In genomic region chr3:138914870-138915502, GRCh38 we compare ENCODE assay signal across 1 cellular context.
TF ChIP-seq lines count a peak whose summit lies in the region.

No MANE protein-coding gene starts in this region.

TF ChIP-seq in K562, 482 proteins besides CTCF, POLR2A, EP300 and RAD21 (continued from another document and continues in another):
- no peak for TF ChIP-seq ELF4 (CRISPR knock-in tag; IDR thresholded peaks at IDR 0.05)
- TF ChIP-seq LCOR (CRISPR knock-in tag; IDR thresholded peaks at IDR 0.05): no peak; the same call in 1 of the 2 replicates
- TF ChIP-seq MCM5 (IDR thresholded peaks at IDR 0.05; ENCODE audit: low read depth): no peak
- TF ChIP-seq NR2C2 (CRISPR knock-in tag; IDR thresholded peaks at IDR 0.05): no peak
- no peak for TF ChIP-seq NR2C2 (tag; IDR thresholded peaks at IDR 0.05)
- TF ChIP-seq ZNF717 (CRISPR knock-in tag; IDR thresholded peaks at IDR 0.05): no peak
- TF ChIP-seq FOXJ2 (tag; IDR thresholded peaks at IDR 0.05): 0 out of 2 replicates have a peak, but pooled peaks have one; percentile 14
- TF ChIP-seq RBFOX2 (IDR thresholded peaks at IDR 0.05; ENCODE audit: low read depth, low read length): no peak
- no peak for TF ChIP-seq HNRNPH1 (optimal IDR thresholded peaks at IDR 0.05; ENCODE audit: low read depth, low read length)
- no peak for TF ChIP-seq NR3C1 (CRISPR knock-in tag; IDR thresholded peaks at IDR 0.05)
- TF ChIP-seq ERF (CRISPR knock-in tag; IDR thresholded peaks at IDR 0.05): peak; percentile 86; the same call in 1 of the 2 replicates
- no peak for TF ChIP-seq SETDB1 (IDR thresholded peaks at IDR 0.05; ENCODE audit: low read length)
- no peak for TF ChIP-seq POLR2B (IDR thresholded peaks at IDR 0.05; ENCODE audit: low read depth, partially characterized antibody)
- TF ChIP-seq RBBP5 (IDR thresholded peaks at IDR 0.05; ENCODE audit: borderline replicate concordance, insufficient read depth, low read length, poor library complexity, severe bottlenecking): no peak
- no peak for TF ChIP-seq ZNF695 (CRISPR knock-in tag; IDR thresholded peaks at IDR 0.05)
- no peak for TF ChIP-seq AFF4 (CRISPR knock-in tag; IDR thresholded peaks at IDR 0.05)
- TF ChIP-seq HDAC1 (IDR thresholded peaks at IDR 0.05): peak in 1 of 2 experiments; percentile 77; a peak in 2 of 4 replicates
- TF ChIP-seq THRAP3 (IDR thresholded peaks at IDR 0.05; ENCODE audit: borderline replicate concordance): no peak
- TF ChIP-seq ZNF780A (CRISPR knock-in tag; IDR thresholded peaks at IDR 0.05): no peak
- TF ChIP-seq GABPB1 (CRISPR knock-in tag; IDR thresholded peaks at IDR 0.05): no peak
- TF ChIP-seq NCOA1 (IDR thresholded peaks at IDR 0.05; ENCODE audit: low read depth): no peak
- TF ChIP-seq POLR3G (IDR thresholded peaks at IDR 0.05; ENCODE audit: extremely low read depth, insufficient read length, insufficient replicate concordance): no peak
- TF ChIP-seq PHF8 (IDR thresholded peaks at IDR 0.05; ENCODE audit: borderline replicate concordance, low read length): peak; percentile 25; the same call in 1 of the 2 replicates
- peak; percentile 70 for TF ChIP-seq ATF3 (IDR thresholded peaks at IDR 0.05)
- TF ChIP-seq ATF3 (CRISPR knock-in tag; conservative IDR thresholded peaks at IDR 0.05): no peak
- TF ChIP-seq CHD1 (IDR thresholded peaks at IDR 0.05; ENCODE audit: low read length): no peak
- TF ChIP-seq GABPA (tag; conservative IDR thresholded peaks at IDR 0.05; ENCODE audit: low read depth): no peak
- TF ChIP-seq RBM34 (IDR thresholded peaks at IDR 0.05; ENCODE audit: borderline replicate concordance, insufficient read depth, low read length): no peak
- TF ChIP-seq CBFB (CRISPR knock-in tag; IDR thresholded peaks at IDR 0.05): 0 out of 2 replicates have a peak, but pooled peaks have one; percentile 6
- no peak for TF ChIP-seq ZBTB49 (CRISPR knock-in tag; IDR thresholded peaks at IDR 0.05; ENCODE audit: borderline replicate concordance)
- no peak for TF ChIP-seq NRF1 (conservative IDR thresholded peaks at IDR 0.05 in 1 of 2, IDR thresholded peaks at IDR 0.05 in 1 of 2)
- no peak for TF ChIP-seq SP1 (CRISPR knock-in tag; IDR thresholded peaks at IDR 0.05)
- TF ChIP-seq GTF2F1 (IDR thresholded peaks at IDR 0.05; ENCODE audit: low read depth, low read length): no peak
- no peak for TF ChIP-seq ETS2 (tag; IDR thresholded peaks at IDR 0.05; ENCODE audit: borderline replicate concordance, poor library complexity, severe bottlenecking)
- TF ChIP-seq ZNF384 (IDR thresholded peaks at IDR 0.05; ENCODE audit: low read depth, low read length): no peak
- TF ChIP-seq ARID1B (IDR thresholded peaks at IDR 0.05): peak; percentile 83
- no peak for TF ChIP-seq E2F5 (CRISPR knock-in tag; IDR thresholded peaks at IDR 0.05)
- no peak for TF ChIP-seq TEAD2 (tag; IDR thresholded peaks at IDR 0.05)
- TF ChIP-seq SOX6 (IDR thresholded peaks at IDR 0.05): peak; percentile 75
- TF ChIP-seq ZNF609 (CRISPR knock-in tag; IDR thresholded peaks at IDR 0.05; ENCODE audit: borderline replicate concordance): no peak
- no peak for TF ChIP-seq TFE3 (CRISPR knock-in tag; IDR thresholded peaks at IDR 0.05)
- TF ChIP-seq ETV6 (IDR thresholded peaks at IDR 0.05; ENCODE audit: borderline replicate concordance in 1 of 2, low read depth in 2 of 2, low read length in 1 of 2): no peak; a peak in 1 of 4 replicates
- TF ChIP-seq ETV6 (CRISPR knock-in tag; IDR thresholded peaks at IDR 0.05; ENCODE audit: borderline replicate concordance): no peak
- TF ChIP-seq MCM2 (IDR thresholded peaks at IDR 0.05; ENCODE audit: low read depth): no peak
- TF ChIP-seq PHB (CRISPR knock-in tag; IDR thresholded peaks at IDR 0.05): no peak
- no peak for TF ChIP-seq NUFIP1 (IDR thresholded peaks at IDR 0.05; ENCODE audit: partially characterized antibody)
- no peak for TF ChIP-seq MEF2A (IDR thresholded peaks at IDR 0.05; ENCODE audit: control insufficient read depth, low read depth, low read length)
- TF ChIP-seq VEZF1 (CRISPR knock-in tag; IDR thresholded peaks at IDR 0.05): no peak
- peak; percentile 47 for TF ChIP-seq L3MBTL2 (IDR thresholded peaks at IDR 0.05)
- TF ChIP-seq HMBOX1 (IDR thresholded peaks at IDR 0.05): 0 out of 2 replicates have a peak, but pooled peaks have one; percentile 9
- TF ChIP-seq RAD51 (IDR thresholded peaks at IDR 0.05; ENCODE audit: borderline replicate concordance, low read depth): no peak
- no peak for TF ChIP-seq KLF10 (CRISPR knock-in tag; IDR thresholded peaks at IDR 0.05)
- no peak for TF ChIP-seq ZZZ3 (IDR thresholded peaks at IDR 0.05)
- no peak for TF ChIP-seq ESRRB (CRISPR knock-in tag; IDR thresholded peaks at IDR 0.05; ENCODE audit: borderline replicate concordance)
- TF ChIP-seq RBM22 (IDR thresholded peaks at IDR 0.05; ENCODE audit: low read depth, low read length, poor library complexity, severe bottlenecking): no peak
- no peak for TF ChIP-seq ZKSCAN8 (CRISPR knock-in tag; IDR thresholded peaks at IDR 0.05)
- no peak for TF ChIP-seq SNIP1 (IDR thresholded peaks at IDR 0.05; ENCODE audit: low read depth)
- TF ChIP-seq TCF7L2 (IDR thresholded peaks at IDR 0.05; ENCODE audit: low read depth, low read length): no peak
- TF ChIP-seq PPARD (CRISPR knock-in tag; IDR thresholded peaks at IDR 0.05): no peak
- no peak for TF ChIP-seq ZNF778 (CRISPR knock-in tag; IDR thresholded peaks at IDR 0.05)
